1 cellular context compared by ENCODE assay signal in genomic region chr3:43998841-43999805, GRCh38.
TF ChIP-seq lines count a peak whose summit lies in the region.

No MANE protein-coding gene starts in this region.

TF ChIP-seq in GM12878, 131 proteins besides CTCF, POLR2A, EP300 and RAD21 (continued from another document and continues in another):
- TF ChIP-seq IRF5 (IDR thresholded peaks at IDR 0.05; ENCODE audit: borderline replicate concordance) (no peak), MEF2B (IDR thresholded peaks at IDR 0.05; ENCODE audit: partially characterized antibody, poor library complexity, severe bottlenecking) (peak; percentile 16), ZBED1 (IDR thresholded peaks at IDR 0.05; ENCODE audit: borderline replicate concordance) (no peak), ZNF217 (IDR thresholded peaks at IDR 0.05) (peak; percentile 61; the same call in 1 of the 2 replicates), EZH2 (IDR thresholded peaks at IDR 0.05; ENCODE audit: borderline replicate concordance, control insufficient read depth, low read depth, low read length) (no peak), KAT2A (conservative IDR thresholded peaks at IDR 0.05; ENCODE audit: control insufficient read depth, low read depth, low read length) (no peak), REST (IDR thresholded peaks at IDR 0.05; ENCODE audit: low read depth, low read length) (no peak), STAT1 (conservative IDR thresholded peaks at IDR 0.05) (no peak), ELK1 (IDR thresholded peaks at IDR 0.05; ENCODE audit: low read depth, low read length) (no peak), ATF3 (IDR thresholded peaks at IDR 0.05; ENCODE audit: borderline replicate concordance, extremely low read depth, low read depth, low read length) (peak; percentile 50; the same call in 1 of the 2 replicates), ESRRA (IDR thresholded peaks at IDR 0.05; ENCODE audit: low read length) (no peak), ZNF207 (IDR thresholded peaks at IDR 0.05; ENCODE audit: borderline replicate concordance) (peak; percentile 64; the same call in 1 of the 2 replicates), EED (IDR thresholded peaks at IDR 0.05; ENCODE audit: low read depth) (no peak), SRF (IDR thresholded peaks at IDR 0.05; ENCODE audit: low read depth in 2 of 2, low read length in 2 of 2) (no peak), GATAD2B (conservative IDR thresholded peaks at IDR 0.05; ENCODE audit: low read depth) (peak; percentile 87; the same call in 1 of the 2 replicates), CREB1 (IDR thresholded peaks at IDR 0.05; ENCODE audit: low read depth) (0 out of 2 replicates have a peak, but pooled peaks have one; percentile 11), FOXK2 (IDR thresholded peaks at IDR 0.05) (no peak), IKZF2 (IDR thresholded peaks at IDR 0.05) (no peak), CHD1 (IDR thresholded peaks at IDR 0.05; ENCODE audit: low read depth, low read length) (peak; percentile 96), RBBP5 (conservative IDR thresholded peaks at IDR 0.05) (no peak), FOS (IDR thresholded peaks at IDR 0.05; ENCODE audit: borderline replicate concordance, extremely low read depth, insufficient read length) (no peak), PBX3 (IDR thresholded peaks at IDR 0.05; ENCODE audit: insufficient replicate concordance, low read depth, low read length) (no peak), ZBTB4 (CRISPR knock-in tag; IDR thresholded peaks at IDR 0.05) (no peak), ASH2L (IDR thresholded peaks at IDR 0.05; ENCODE audit: borderline replicate concordance, low read depth) (no peak), RB1 (IDR thresholded peaks at IDR 0.05; ENCODE audit: borderline replicate concordance) (peak; percentile 56; the same call in 1 of the 2 replicates), NKRF (conservative IDR thresholded peaks at IDR 0.05) (peak; percentile 61), ZNF274 (IDR thresholded peaks at IDR 0.05; ENCODE audit: insufficient read depth, insufficient read length) (no peak), GABPA (IDR thresholded peaks at IDR 0.05; ENCODE audit: low read depth) (no peak), BCLAF1 (IDR thresholded peaks at IDR 0.05) (peak; percentile 86), JUNB (IDR thresholded peaks at IDR 0.05) (no peak), PAX8 (IDR thresholded peaks at IDR 0.05) (no peak), CHD2 (IDR thresholded peaks at IDR 0.05; ENCODE audit: borderline replicate concordance, low read depth, low read length) (no peak), POLR2AphosphoS5 (IDR thresholded peaks at IDR 0.05; ENCODE audit: low read length) (peak; percentile 80), SREBF2 (IDR thresholded peaks at IDR 0.05; ENCODE audit: low read length) (no peak), POU2F2 (IDR thresholded peaks at IDR 0.05; ENCODE audit: borderline replicate concordance, low read depth, low read length) (peak; percentile 49; the same call in 1 of the 3 replicates), HSF1 (IDR thresholded peaks at IDR 0.05; ENCODE audit: low read depth, low read length) (no peak), TBL1XR1 (IDR thresholded peaks at IDR 0.05; ENCODE audit: low read depth, low read length) (no peak), DPF2 (IDR thresholded peaks at IDR 0.05) (peak; percentile 76), RAD51 (IDR thresholded peaks at IDR 0.05) (peak; percentile 84), SMAD5 (IDR thresholded peaks at IDR 0.05; ENCODE audit: low read depth) (no peak), SMARCA5 (IDR thresholded peaks at IDR 0.05) (peak; percentile 54; the same call in 1 of the 2 replicates), EGR1 (IDR thresholded peaks at IDR 0.05; ENCODE audit: borderline replicate concordance in 1 of 2, low read depth in 2 of 2, low read length in 2 of 2) (peak in 1 of 2 experiments; percentile 88; a peak in 2 of 3 replicates), ZNF384 (IDR thresholded peaks at IDR 0.05; ENCODE audit: borderline replicate concordance, low read depth, low read length) (no peak), ATF7 (IDR thresholded peaks at IDR 0.05; ENCODE audit: low read depth) (no peak), SIX5 (IDR thresholded peaks at IDR 0.05; ENCODE audit: low read depth, low read length, severe bottlenecking) (no peak), MXI1 (IDR thresholded peaks at IDR 0.05; ENCODE audit: low read depth, low read length) (peak; percentile 0; the same call in 1 of the 2 replicates)
